ENCODE assay signal across 22 cellular contexts in genomic region chr9:88544245-88544644, GRCh38. TPM values are rescaled to one million over a fixed set of nuclear protein-coding genes. Genes with fewer than 3 reads are reported as not detected.
DNase-seq lines count a peak whose midpoint lies in the region; ATAC-seq and TF ChIP-seq lines count a peak whose summit lies in the region.
"Had no signal": no experiment of that assay in that cellular context is flagged by ENCODE, and none has a peak within 500 bp of the region (broad histone marks: within the 10 kb centered on the region; RNA-seq: fewer than 3 reads in every experiment).

No MANE protein-coding gene starts in this region.

- peak; percentile 55 to 75 (median 74) for DNase-seq in right cardiac atrium
- DNase-seq in Right ventricle myocardium inferior (ENCODE audit: missing footprints), result no peak
- DNase-seq in RPMI7951 (ENCODE audit: low read depth), result peak; percentile 18
- peak; percentile 37 for DNase-seq in fibroblast of mammary gland (ENCODE audit: low read depth)
- no peak for DNase-seq in AG08396 (ENCODE audit: low spot score)
- no peak for DNase-seq in GF-D8 (lab: John Stamatoyannopoulos, UW)
- DNase-seq: activated CD4-positive, alpha-beta memory T cell treated with anti-CD3 and anti-CD28 coated beads for 36 hours; activated naive CD4-positive, alpha-beta T cell treated with anti-CD3 and anti-CD28 coated beads for 36 hours; CD4-positive, alpha-beta T cell; DND-41; foreskin fibroblast; NCI-H1105 treated with DMSO at 0.1 percent for 48 hours; NCI-H2107; NCI-H526; occipital lobe; T-helper 1 cell; tibial artery; WERI-Rb-1 had no signal

- no peaks in the 10 kb centered on the region for H3K27me3 ChIP-seq in right cardiac atrium (ENCODE audit: control insufficient read depth, insufficient read depth)
- H3K27me3 ChIP-seq: tibial artery had no signal

- TF ChIP-seq CTCF in fibroblast of mammary gland (conservative IDR thresholded peaks at IDR 0.05; ENCODE audit: control insufficient read depth, insufficient read depth, low read depth, low read length), result no peak

- H3K4me1 ChIP-seq in right cardiac atrium (ENCODE audit: control insufficient read depth, insufficient read depth, low read length), result no peaks in the 10 kb centered on the region
- H3K4me1 ChIP-seq: tibial artery had no signal

- ATAC-seq in right cardiac atrium (peak; percentile 54 to 94), Right ventricle myocardium inferior (no peak), HG02973 (IDR thresholded peaks at IDR 0.05; ENCODE audit: unreplicated experiment) (no peak), GM18498 (IDR thresholded peaks at IDR 0.05; ENCODE audit: unreplicated experiment) (no peak)
- ATAC-seq: stimulated activated memory B cell treated with anti-CD40 and anti-IgM and Interleukin-4, amounts not matched to agents 10 μg/mL and 1 μg/mL and 100 μg/mL, for 72 hours had no signal

- H3K4me3 ChIP-seq in right cardiac atrium (ENCODE audit: low read length) (no peak overlapping the region), fibroblast of mammary gland (ENCODE audit: control insufficient read depth, low read depth, low read length) (no peak overlapping the region)
- H3K4me3 ChIP-seq: tibial artery had no signal

- 49% methylated on average over 11 of the region's 11 CpGs for WGBS in right cardiac atrium

- no peak overlapping the region for H3K27ac ChIP-seq in right cardiac atrium (ENCODE audit: low read length)
- H3K27ac ChIP-seq: tibial artery, WERI-Rb-1 had no signal

- intact Hi-C loops in right cardiac atrium (cut with DNase I), result no loop called here
- intact Hi-C loops in Right ventricle myocardium inferior (cut with DNase I), result no loop called here

- H3K9me3 ChIP-seq in right cardiac atrium (ENCODE audit: control insufficient read depth, low read length), result no peaks in the 10 kb centered on the region
- H3K9me3 ChIP-seq: tibial artery had no signal

RNA-seq across cellular contexts. Expression of gene NXNL2, which starts 9.3 kb away (rescaled TPM):
- total RNA-seq in right cardiac atrium, result under 1 TPM in 2 of 4 donors, not detected in 2; 0.23 to 0.25 TPM
- polyA plus RNA-seq in right cardiac atrium, result 0.07 TPM
- total RNA-seq in Right ventricle myocardium inferior, result not detected
- 1.1 and 1.4 TPM in 2 replicates for total RNA-seq in RPMI7951 (2014; rRNA removed; shearing (Covaris generic))
- total RNA-seq: activated CD4-positive, alpha-beta memory T cell treated with anti-CD3 and anti-CD28 coated beads for 36 hours; activated naive CD4-positive, alpha-beta T cell treated with anti-CD3 and anti-CD28 coated beads for 36 hours; CD4-positive, alpha-beta T cell had no signal
- polyA plus RNA-seq: IgD-negative memory B cell had no signal

Comparison
In these comparisons a context has a peak if more than half of its experiments do, and no peak if none do; other contexts are left out.
1. ATAC-seq: peak in right cardiac atrium (2 of 2); none in Right ventricle myocardium inferior (single experiment), HG02973 (single experiment) and GM18498 (single experiment).
2. DNase-seq: peak in right cardiac atrium (3 of 3), RPMI7951 (single experiment) and fibroblast of mammary gland (single experiment); none in Right ventricle myocardium inferior (single experiment), AG08396 (single experiment) and GF-D8 (single experiment).